ENCODE assay signal across 11 cellular contexts in genomic region chr3:131349946-131350347, GRCh38. TPM values are rescaled to one million over a fixed set of nuclear protein-coding genes. Genes with fewer than 3 reads are reported as not detected.
DNase-seq lines count a peak whose midpoint lies in the region; ATAC-seq and TF ChIP-seq lines count a peak whose summit lies in the region.
"Had no signal": no experiment of that assay in that cellular context is flagged by ENCODE, and none has a peak within 500 bp of the region (broad histone marks: within the 10 kb centered on the region; RNA-seq: fewer than 3 reads in every experiment).

No MANE protein-coding gene starts in this region.

- DNase-seq in ACHN (peak; percentile 59), HS-5 (ENCODE audit: low read depth) (peak; percentile 73), mammary epithelial cell (peak; percentile 78), right cardiac atrium (peak in 1 of 3 donors; percentile 47), vagina (ENCODE audit: extremely low spot score in 2 of 2) (no peak), OCI-LY7 (ENCODE audit: low spot score) (no peak), NCI-H1930 (lab: John Stamatoyannopoulos, UW) (no peak)
- DNase-seq in activated naive CD4-positive, alpha-beta T cell treated with Interleukin-2 at 50 U/mL for 16 hours: no peak
- DNase-seq: NCI-H187 treated with DMSO at 0.1 percent for 48 hours, uterus had no signal

- H4K20me1 ChIP-seq in mammary epithelial cell (ENCODE audit: insufficient read depth, low read length) (no peaks in the 10 kb centered on the region), OCI-LY7 (ENCODE audit: insufficient read depth, low read length) (no peaks in the 10 kb centered on the region)

- BruUV-seq in mammary epithelial cell (replicated peaks; lab: Mats Ljungman, UMichigan) (no TSS peak), OCI-LY7 (replicated peaks; lab: Mats Ljungman, UMichigan) (no TSS peak)

- H3K4me1 ChIP-seq in mammary epithelial cell (ENCODE audit: insufficient read depth, low read length) (peaks cover 33% of the 10 kb centered on the region), right cardiac atrium (ENCODE audit: control insufficient read depth, insufficient read depth, low read length) (peaks cover 2% of the 10 kb centered on the region), vagina (no peaks in the 10 kb centered on the region), OCI-LY7 (ENCODE audit: insufficient read depth, low read length, poor library complexity, severe bottlenecking) (peaks cover 9% of the 10 kb centered on the region)
- H3K4me1 ChIP-seq: uterus had no signal

- no peaks in the 10 kb centered on the region for H3K9me2 ChIP-seq in OCI-LY7 (ENCODE audit: insufficient read depth, low read length)

- H3K9ac ChIP-seq in mammary epithelial cell (ENCODE audit: insufficient read depth, low read length): no peak overlapping the region

- H2AFZ ChIP-seq in mammary epithelial cell (ENCODE audit: low read depth, low read length) (peak overlapping the region; percentile 66), OCI-LY7 (ENCODE audit: low read length) (no peak overlapping the region)

- 10% methylated on average over 4 of the region's 4 CpGs for WGBS in mammary epithelial cell (ENCODE audit: low coverage, missing lambda C conversion rate)
- WGBS in right cardiac atrium: 55% methylated on average over 4 of the region's 4 CpGs

- TF ChIP-seq POLR2A in vagina (IDR thresholded peaks at IDR 0.05): no peak

- H3K4me2 ChIP-seq in mammary epithelial cell (ENCODE audit: insufficient read depth, low read depth, low read length) (peak overlapping the region; percentile 65), OCI-LY7 (ENCODE audit: low read length) (no peak overlapping the region)

- H3K4me3 ChIP-seq in mammary epithelial cell (replicated peaks in 1 of 3; ENCODE audit: insufficient read depth in 1 of 3, low read depth in 2 of 3, low read length in 3 of 3) (no peak overlapping the region), right cardiac atrium (ENCODE audit: low read length) (no peak overlapping the region), vagina (no peak overlapping the region), OCI-LY7 (ENCODE audit: low read depth, low read length, poor library complexity, severe bottlenecking) (no peak overlapping the region)
- H3K4me3 ChIP-seq: ascending aorta, uterus had no signal

- H3K79me2 ChIP-seq in mammary epithelial cell (ENCODE audit: insufficient read depth, low read length): no peaks in the 10 kb centered on the region
- no peaks in the 10 kb centered on the region for H3K79me2 ChIP-seq in OCI-LY7 (ENCODE audit: insufficient read depth, low read depth, low read length)

- TF ChIP-seq CTCF in mammary epithelial cell (conservative IDR thresholded peaks at IDR 0.05 in 1 of 2, IDR thresholded peaks at IDR 0.05 in 1 of 2; ENCODE audit: extremely low read depth in 1 of 2, insufficient read depth in 1 of 2, low read depth in 1 of 2, low read length in 2 of 2) (no peak), vagina (IDR thresholded peaks at IDR 0.05) (no peak), OCI-LY7 (conservative IDR thresholded peaks at IDR 0.05; ENCODE audit: low read length) (no peak)

- ATAC-seq in right cardiac atrium: peak; percentile 70 to 75

- in situ Hi-C loops in ACHN (cut with HindIII; ENCODE audit: low pct_ligation_motif_present, low pct_unique_long_range_greater_than_20kb, low sequenced_read_pairs) (no loop called here), mammary epithelial cell (cut with MboI; ENCODE audit: low sequenced_read_pairs in 2 of 2) (no loop called here)

- dilution Hi-C loops in mammary epithelial cell (cut with HindIII; ENCODE audit: low sequenced_read_pairs): no loop called here

- H3K36me3 ChIP-seq in mammary epithelial cell (ENCODE audit: insufficient read depth, low read length) (no peaks in the 10 kb centered on the region), vagina (no peaks in the 10 kb centered on the region), OCI-LY7 (ENCODE audit: insufficient read depth, low read length) (no peaks in the 10 kb centered on the region)
- H3K36me3 ChIP-seq: ascending aorta, uterus had no signal

- intact Hi-C loops in mammary epithelial cell (cut with micrococcal nuclease): no loop called here
- intact Hi-C loops in right cardiac atrium (cut with DNase I): no loop called here
- intact Hi-C loops in vagina (cut with DNase I): no loop called here
- intact Hi-C loops in OCI-LY7 (cut with micrococcal nuclease; ENCODE audit: unreplicated experiment): no loop called here

- H3K9me3 ChIP-seq in mammary epithelial cell (replicated peaks; ENCODE audit: insufficient read depth, low read length) (no peaks in the 10 kb centered on the region), right cardiac atrium (ENCODE audit: control insufficient read depth, low read length) (peaks cover 2% of the 10 kb centered on the region), vagina (no peaks in the 10 kb centered on the region), OCI-LY7 (ENCODE audit: low read length) (no peaks in the 10 kb centered on the region)
- H3K9me3 ChIP-seq: ascending aorta, uterus had no signal

- H3K27ac ChIP-seq in mammary epithelial cell (ENCODE audit: insufficient read depth, low read depth, low read length): peak overlapping the region; percentile 61
- H3K27ac ChIP-seq in right cardiac atrium (ENCODE audit: low read length): peak overlapping the region; percentile 99
- H3K27ac ChIP-seq in vagina: no peak overlapping the region
- no peak overlapping the region for H3K27ac ChIP-seq in OCI-LY7 (ENCODE audit: low read depth, low read length, poor library complexity, severe bottlenecking)
- H3K27ac ChIP-seq: ascending aorta, uterus had no signal

- H3K27me3 ChIP-seq in mammary epithelial cell (ENCODE audit: insufficient read depth, low read length) (no peaks in the 10 kb centered on the region), right cardiac atrium (ENCODE audit: control insufficient read depth, insufficient read depth) (no peaks in the 10 kb centered on the region), vagina (no peaks in the 10 kb centered on the region)
- H3K27me3 ChIP-seq: ascending aorta, uterus had no signal

- POLR2A ChIA-PET in OCI-LY7 (lab: Charles Lee): interaction anchor here (0.9 to 1.3 kb wide), 2 partner anchors 13 to 31 kb away, joined by 3 read pairs; no protein-coding TSS in a partner anchor

- CTCF ChIA-PET in mammary epithelial cell (lab: Charles Lee; ENCODE audit: low non-redundant PET): no interaction called here
- CTCF ChIA-PET in OCI-LY7 (lab: Charles Lee; ENCODE audit: unreplicated experiment): no interaction called here

RNA-seq across cellular contexts. Expression of gene NUDT16, which starts 31.6 kb away (rescaled TPM):
- total RNA-seq in mammary epithelial cell (10 to 100 TPM in 1 of 2 donors, 1 to 10 TPM in 1; 7.8 to 13.2 TPM), right cardiac atrium (10 to 100 TPM; 22.5 to 35.4 (median 26.2) TPM), vagina (18.2 TPM), OCI-LY7 (2022) (12.5 and 14.0 TPM in 2 replicates)
- polyA plus RNA-seq in mammary epithelial cell (3.5 TPM), right cardiac atrium (23.6 TPM)
- 5.2 TPM for polyA minus RNA-seq in mammary epithelial cell
- 8.7 and 9.0 TPM in 2 replicates for total RNA-seq in OCI-LY7 (2014; rRNA removed; shearing (Covaris generic))

Comparison
In these comparisons a context has a peak if more than half of its experiments do, and no peak if none do; other contexts are left out.
1. DNase-seq: peak in ACHN (single experiment), HS-5 (single experiment) and mammary epithelial cell (single experiment); none in vagina (0 of 2), OCI-LY7 (single experiment), activated naive CD4-positive, alpha-beta T cell treated with Interleukin-2 at 50 U/mL for 16 hours (single experiment) and NCI-H1930 (0 of 2).
2. H3K27ac ChIP-seq: peak in mammary epithelial cell (single experiment) and right cardiac atrium (single experiment); none in vagina (single experiment) and OCI-LY7 (single experiment).